In the genomic region with DNA sequence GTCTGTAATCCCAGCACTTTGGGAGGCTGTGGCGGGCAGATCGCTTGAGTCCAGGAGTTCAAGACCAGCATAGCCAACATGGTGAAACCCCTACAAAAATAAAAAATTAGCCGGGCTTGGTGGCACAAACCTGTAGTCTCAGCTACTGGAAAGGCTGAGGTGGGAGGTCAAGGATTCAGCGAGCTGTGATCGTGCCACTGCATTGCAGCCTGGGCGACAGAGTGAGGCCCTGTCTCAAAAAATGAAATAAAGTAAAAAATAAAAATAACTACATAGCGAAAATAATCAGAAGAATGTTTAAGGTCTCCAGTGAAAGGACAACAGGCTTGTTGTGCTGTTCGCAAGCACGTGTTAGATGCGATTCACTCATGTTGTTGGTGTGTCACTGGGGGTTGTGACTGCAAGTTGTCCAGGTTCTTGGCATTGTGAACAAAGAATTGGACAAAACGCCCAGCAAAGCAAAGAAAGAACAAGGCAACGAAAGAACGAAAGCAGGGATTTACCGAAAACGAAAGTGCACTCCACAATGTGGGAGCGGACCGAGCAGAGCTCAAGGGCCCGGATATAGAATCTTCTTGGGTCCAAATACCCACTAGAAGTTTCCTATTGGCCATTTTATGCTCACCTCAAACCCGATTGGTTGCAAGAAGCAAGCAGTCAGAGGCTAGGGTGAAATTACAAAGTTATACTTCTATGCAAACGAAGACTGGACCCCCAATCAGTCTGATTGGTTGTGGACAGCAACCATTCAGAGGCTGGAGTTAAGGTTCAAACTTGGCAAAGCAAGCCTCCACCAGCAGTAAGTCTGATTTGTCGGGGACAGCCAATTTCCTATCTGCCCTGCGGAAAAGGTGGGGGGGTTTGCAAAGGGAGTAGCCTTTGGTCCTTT, we compare ENCODE assay signal across 7 cellular contexts. TPM values are rescaled to one million over a fixed set of nuclear protein-coding genes. Genes with fewer than 3 reads are reported as not detected.
DNase-seq lines count a peak whose midpoint lies in the region; ATAC-seq and TF ChIP-seq lines count a peak whose summit lies in the region.

No MANE protein-coding gene starts in this region.

- peak; percentile 76 for DNase-seq in GM12865 (ENCODE audit: low read depth)
- peak; percentile 86 for DNase-seq in SW480 (ENCODE audit: low spot score)
- DNase-seq in esophagus squamous epithelium (lab: John Stamatoyannopoulos, UW) = no peak
- no peak for DNase-seq in trophoblast cell
- DNase-seq in omental fat pad (ENCODE audit: low spot score) = no peak
- DNase-seq in stimulated activated CD4-positive, alpha-beta T cell treated with anti-CD3 and anti-CD28 coated beads, Interleukin-15, amount 100 ng/mL, for 24 hours = no peak

- TF ChIP-seq POLR2A in esophagus squamous epithelium (IDR thresholded peaks at IDR 0.05) = no peak

- no peak overlapping the region for H2BK12ac ChIP-seq in trophoblast cell (ENCODE audit: low read length)

- H3K79me2 ChIP-seq in trophoblast cell (ENCODE audit: control insufficient read depth, insufficient read depth, low read length, poor library complexity) = peaks cover 5% of the 10 kb centered on the region

- peak overlapping the region; percentile 8 for H2AFZ ChIP-seq in trophoblast cell (ENCODE audit: insufficient read depth, low read length, poor library complexity)

- no peak overlapping the region for H2BK120ac ChIP-seq in trophoblast cell (ENCODE audit: insufficient read depth, low read length, poor library complexity)

- H4K12ac ChIP-seq in trophoblast cell (ENCODE audit: low read depth, low read length) = peak overlapping the region; percentile 3

- TF ChIP-seq CTCF in GM12865 (IDR thresholded peaks at IDR 0.05; ENCODE audit: insufficient read depth, low read depth, low read length, missing control alignments) = no peak
- TF ChIP-seq CTCF in esophagus squamous epithelium (IDR thresholded peaks at IDR 0.05) = no peak
- no peak for TF ChIP-seq CTCF in omental fat pad (IDR thresholded peaks at IDR 0.05)

- no peak overlapping the region for H3K9ac ChIP-seq in trophoblast cell (ENCODE audit: low read length)

- H3K18ac ChIP-seq in trophoblast cell (ENCODE audit: low read length) = no peak overlapping the region

- H3K9me3 ChIP-seq in esophagus squamous epithelium = no peaks in the 10 kb centered on the region
- H3K9me3 ChIP-seq in trophoblast cell (ENCODE audit: insufficient read depth, low read depth, low read length) = no peaks in the 10 kb centered on the region

- H3K23ac ChIP-seq in trophoblast cell (ENCODE audit: low read length) = no peak overlapping the region

- H3K27me3 ChIP-seq in esophagus squamous epithelium = no peaks in the 10 kb centered on the region
- no peaks in the 10 kb centered on the region for H3K27me3 ChIP-seq in trophoblast cell (ENCODE audit: insufficient read depth, low read length)

- ATAC-seq in HG03159 (IDR thresholded peaks at IDR 0.05; ENCODE audit: unreplicated experiment) = peak; percentile 10
- ATAC-seq in omental fat pad (ENCODE audit: low FRiP score) = no peak

- peak overlapping the region; percentile 37 for H4K91ac ChIP-seq in trophoblast cell (ENCODE audit: low read depth, low read length)

- peaks cover 7% of the 10 kb centered on the region for H3K79me1 ChIP-seq in trophoblast cell (ENCODE audit: low read length)

- no peaks in the 10 kb centered on the region for H3K36me3 ChIP-seq in esophagus squamous epithelium
- H3K36me3 ChIP-seq in trophoblast cell (ENCODE audit: control insufficient read depth in 1 of 2, insufficient read depth in 2 of 2, low read length in 2 of 2) = no peaks in the 10 kb centered on the region

- peak overlapping the region; percentile 53 for H4K8ac ChIP-seq in trophoblast cell (ENCODE audit: low read depth, low read length)

- peak overlapping the region; percentile 4 for H3K14ac ChIP-seq in trophoblast cell (ENCODE audit: low read length)

- H3K4me3 ChIP-seq in GM12865 (ENCODE audit: low read depth, low read length) (peak overlapping the region; percentile 57), esophagus squamous epithelium (peak overlapping the region; percentile 71 to 82 (median 76)), trophoblast cell (ENCODE audit: low read depth, low read length) (peak overlapping the region; percentile 65)

- H2BK5ac ChIP-seq in trophoblast cell (ENCODE audit: low read depth, low read length, poor library complexity) = no peak overlapping the region

- H3K27ac ChIP-seq in esophagus squamous epithelium (peak overlapping the region; percentile 83 to 93 (median 89)), trophoblast cell (ENCODE audit: low read depth, low read length) (no peak overlapping the region)

- no peak overlapping the region for H3K4ac ChIP-seq in trophoblast cell (ENCODE audit: low read depth, low read length)

- intact Hi-C loops in esophagus squamous epithelium (cut with DNase I) = no loop called here

- H3K4me1 ChIP-seq in esophagus squamous epithelium (peaks cover 5 to 34% (median 14%) of the 10 kb centered on the region in 3 donors), trophoblast cell (ENCODE audit: control insufficient read depth in 1 of 2, insufficient read depth in 2 of 2, low read length in 2 of 2) (peaks cover 2 to 3% of the 10 kb centered on the region in 2 experiments)

- no peak overlapping the region for H2AK5ac ChIP-seq in trophoblast cell (ENCODE audit: low read length)

- H3K4me2 ChIP-seq in trophoblast cell (ENCODE audit: low read length) = peak overlapping the region; percentile 70

- 78 to 79% methylated on average over 22 of the region's 22 CpGs for WGBS in esophagus squamous epithelium, 2 donors
- WGBS in trophoblast cell (ENCODE audit: extremely low coverage, insufficient coverage, insufficient read length) = no CpG with 5 or more reads among the region's 22 CpGs

RNA-seq across cellular contexts. Expression of gene MCCC2, which starts 0.8 kb away (rescaled TPM):
- total RNA-seq in esophagus squamous epithelium (10 to 100 TPM; 37.4 to 63.6 (median 53.1) TPM), omental fat pad (10 to 100 TPM; 32.8 to 73.5 (median 37.4) TPM)
- polyA plus RNA-seq in trophoblast cell (2013) = 24.0 and 24.3 TPM in 2 replicates

Comparison
In these comparisons a context has a peak if more than half of its experiments do, and no peak if none do; other contexts are left out.
1. DNase-seq: peak in GM12865 (single experiment) and SW480 (single experiment); none in esophagus squamous epithelium (single experiment), trophoblast cell (0 of 2), omental fat pad (single experiment) and stimulated activated CD4-positive, alpha-beta T cell treated with anti-CD3 and anti-CD28 coated beads, Interleukin-15, amount 100 ng/mL, for 24 hours (single experiment).
2. Peak in every context shown above with its lines, with median percentiles within 50 percentile points of each other: H3K4me3 ChIP-seq.